Comparison of ENCODE assay signal across 10 cellular contexts in genomic region chr14:65286443-65286842, GRCh38.
DNase-seq lines count a peak whose midpoint lies in the region; ATAC-seq lines count a peak whose summit lies in the region.
"Had no signal": no experiment of that assay in that cellular context is flagged by ENCODE, and none has a peak within 500 bp of the region (broad histone marks: within the 10 kb centered on the region; RNA-seq: fewer than 3 reads in every experiment).

No MANE protein-coding gene starts in this region.

- H3K27me3 Mint-ChIP-seq in activated CD8-positive, alpha-beta T cell treated with anti-CD3 and anti-CD28 coated beads, Interleukin-2, amount 10 ng/mL, durations not matched to agents 7 days and 5 days (ENCODE audit: low read depth), result no peaks in the 10 kb centered on the region
- no peaks in the 10 kb centered on the region for H3K27me3 Mint-ChIP-seq in naive B cell
- H3K27me3 Mint-ChIP-seq: stimulated activated naive B cell treated with anti-CD40 and anti-IgM and Interleukin-4, amounts not matched to agents 10 μg/mL and 1 μg/mL and 100 μg/mL, for 72 hours had no signal

- CTCF ChIA-PET in activated CD8-positive, alpha-beta T cell treated with anti-CD3 and anti-CD28 coated beads, Interleukin-2, amount 10 ng/mL, durations not matched to agents 7 days and 5 days (lab: Charles Lee), result interaction anchor here (0.7 to 11.5 kb wide), 24 partner anchors 9 to 673 kb away, joined by 3 to 171 read pairs (median 8); partner anchors contain the start of gene FUT8

- H3K4me3 Mint-ChIP-seq in activated CD8-positive, alpha-beta T cell treated with anti-CD3 and anti-CD28 coated beads, Interleukin-2, amount 10 ng/mL, durations not matched to agents 7 days and 5 days, result no peak overlapping the region
- H3K4me3 Mint-ChIP-seq in naive B cell, result peak overlapping the region in 2 of 8 donors; percentile 14 to 62

- H3K27ac Mint-ChIP-seq in activated CD8-positive, alpha-beta T cell treated with anti-CD3 and anti-CD28 coated beads, Interleukin-2, amount 10 ng/mL, durations not matched to agents 7 days and 5 days, result peak overlapping the region; percentile 60
- H3K27ac Mint-ChIP-seq in naive B cell, result peak overlapping the region in 5 of 6 donors; percentile 30 to 98 (median 82)

- H3K36me3 Mint-ChIP-seq in activated CD8-positive, alpha-beta T cell treated with anti-CD3 and anti-CD28 coated beads, Interleukin-2, amount 10 ng/mL, durations not matched to agents 7 days and 5 days (ENCODE audit: low read depth), result peaks cover 23% of the 10 kb centered on the region
- H3K36me3 Mint-ChIP-seq in naive B cell, result no peaks in the 10 kb centered on the region

- H3K4me1 Mint-ChIP-seq in activated CD8-positive, alpha-beta T cell treated with anti-CD3 and anti-CD28 coated beads, Interleukin-2, amount 10 ng/mL, durations not matched to agents 7 days and 5 days (ENCODE audit: low read depth), result peaks cover 79% of the 10 kb centered on the region
- H3K4me1 Mint-ChIP-seq in naive B cell, result peaks cover 69 to 80% (median 72%) of the 10 kb centered on the region in 3 donors

- POLR2A ChIA-PET in activated CD8-positive, alpha-beta T cell treated with anti-CD3 and anti-CD28 coated beads, Interleukin-2, amount 10 ng/mL, durations not matched to agents 7 days and 5 days (lab: Charles Lee), result interaction anchor here (0.6 to 7.7 kb wide), 10 partner anchors 16 to 127 kb away, joined by 3 to 91 read pairs (median 4); partner anchors contain the start of gene FUT8

- peaks cover 4% of the 10 kb centered on the region for H3K9me3 Mint-ChIP-seq in activated CD8-positive, alpha-beta T cell treated with anti-CD3 and anti-CD28 coated beads, Interleukin-2, amount 10 ng/mL, durations not matched to agents 7 days and 5 days (ENCODE audit: insufficient read depth)
- peaks cover 0 to 3% (median 0%) of the 10 kb centered on the region in 7 donors for H3K9me3 Mint-ChIP-seq in naive B cell

- ATAC-seq in activated CD8-positive, alpha-beta T cell treated with anti-CD3 and anti-CD28 coated beads, Interleukin-2, amount 10 ng/mL, durations not matched to agents 7 days and 5 days, result no peak
- peak; percentile 30 to 44 for ATAC-seq in naive B cell (ENCODE audit: low read depth in 2 of 2)
- no peak for ATAC-seq in HG02588 (IDR thresholded peaks at IDR 0.05; ENCODE audit: unreplicated experiment)

- peak; percentile 62 for DNase-seq in ELR (ENCODE audit: low read depth)
- DNase-seq in HT1080 (ENCODE audit: low read depth), result peak; percentile 35
- peak; percentile 72 for DNase-seq in activated CD8-positive, alpha-beta T cell treated with anti-CD3 and anti-CD28 coated beads, Interleukin-2, amount 10 ng/mL, durations not matched to agents 7 days and 5 days
- DNase-seq in naive B cell, result peak; percentile 31
- DNase-seq in NCI-H1417 (lab: John Stamatoyannopoulos, UW), result no peak
- DNase-seq in iPS-NIHi7 (ENCODE audit: extremely low spot score), result no peak
- no peak for DNase-seq in T1000 (lab: John Stamatoyannopoulos, UW)
- DNase-seq: NCI-H1417 treated with DMSO at 0.1 percent for 48 hours had no signal

Comparison
In these comparisons a context has a peak if more than half of its experiments do, and no peak if none do; other contexts are left out.
1. DNase-seq: peak in ELR (single experiment), HT1080 (single experiment), activated CD8-positive, alpha-beta T cell treated with anti-CD3 and anti-CD28 coated beads, Interleukin-2, amount 10 ng/mL, durations not matched to agents 7 days and 5 days (single experiment) and naive B cell (single experiment); none in NCI-H1417 (0 of 3), iPS-NIHi7 (single experiment) and T1000 (single experiment).
2. ATAC-seq: peak in naive B cell (2 of 2); none in activated CD8-positive, alpha-beta T cell treated with anti-CD3 and anti-CD28 coated beads, Interleukin-2, amount 10 ng/mL, durations not matched to agents 7 days and 5 days (single experiment) and HG02588 (single experiment).